8 cellular contexts compared by ENCODE assay signal in the genomic region with DNA sequence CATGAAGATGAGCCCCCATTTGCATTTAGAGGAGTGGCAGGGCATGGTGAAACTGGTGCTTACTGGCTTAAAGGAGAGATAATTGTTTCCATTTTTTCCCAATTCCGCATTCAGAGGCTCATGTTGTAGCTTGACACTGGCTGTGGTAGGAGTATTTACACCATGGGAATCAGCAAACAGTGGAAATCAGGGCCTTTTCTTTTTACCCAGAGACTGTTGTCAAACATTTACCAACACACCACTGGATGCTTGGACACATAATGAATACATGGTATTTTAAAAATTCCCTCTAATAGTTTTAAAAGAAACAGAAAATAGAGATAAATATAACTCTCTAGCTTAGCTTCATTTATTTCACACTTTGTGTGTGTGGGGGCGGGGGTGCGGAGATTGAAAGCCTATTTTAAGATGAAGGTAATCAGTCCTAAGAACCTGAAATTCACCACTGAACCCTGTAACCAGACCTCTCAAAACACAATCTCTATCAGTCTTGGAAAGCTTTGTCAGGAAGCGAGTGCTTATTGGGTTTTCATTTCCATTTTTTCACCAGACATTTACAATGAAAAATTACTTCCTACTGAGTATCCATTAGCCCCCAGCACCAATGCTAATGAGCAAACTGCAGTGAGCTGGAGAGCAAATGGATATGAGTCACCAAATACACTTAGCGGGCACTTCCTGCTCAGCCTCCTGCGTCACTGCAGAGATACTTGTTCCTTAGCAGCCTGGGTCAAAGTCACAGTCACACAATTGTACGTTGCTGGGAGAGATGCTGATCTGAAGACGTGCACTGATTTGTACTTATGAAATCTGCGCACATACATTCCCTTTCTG.
DNase-seq lines count a peak whose midpoint lies in the region; ATAC-seq, FAIRE-seq and TF ChIP-seq lines count a peak whose summit lies in the region.

No MANE protein-coding gene starts in this region.

- 47% methylated on average over 9 of the region's 9 CpGs for WGBS in prostate gland

- no peak overlapping the region for H3K27ac ChIP-seq in prostate gland

- no peaks in the 10 kb centered on the region for H3K9me3 ChIP-seq in prostate gland

- H3K4me3 ChIP-seq in prostate gland, result no peak overlapping the region

- H3K27me3 ChIP-seq in prostate gland (replicated peaks; ENCODE audit: insufficient read depth), result no peaks in the 10 kb centered on the region

- H3K4me1 ChIP-seq in prostate gland (replicated peaks), result no peaks in the 10 kb centered on the region

- no peak for TF ChIP-seq CTCF in prostate gland (IDR thresholded peaks at IDR 0.05)

- FAIRE-seq in HTR-8/SVneo (lab: Jason Lieb, UNC), result peak; percentile 83
- FAIRE-seq in RCC 7860 (lab: Jason Lieb, UNC), result peak; percentile 67

- TF ChIP-seq POLR2A in prostate gland (IDR thresholded peaks at IDR 0.05), result no peak

- ATAC-seq in GM21381 (IDR thresholded peaks at IDR 0.05; ENCODE audit: unreplicated experiment), result peak; percentile 92

- intact Hi-C loops in prostate gland (cut with DNase I), result no loop called here

- in situ Hi-C loops in Caki2 (cut with HindIII; ENCODE audit: low pct_unique_long_range_greater_than_20kb, low sequenced_read_pairs), result no loop called here

- DNase-seq in Caki2 (ENCODE audit: low read depth) (peak; percentile 84), HTR-8/SVneo (ENCODE audit: insufficient read length, low spot score) (peak; percentile 57), RCC 7860 (ENCODE audit: low spot score) (peak; percentile 79), fibroblast of peridontal ligament (ENCODE audit: extremely low read depth) (peak; percentile 87), prostate gland (ENCODE audit: low spot score) (peak; percentile 4)
- no peak for DNase-seq in activated CD8-positive, alpha-beta memory T cell treated with anti-CD3 and anti-CD28 coated beads, Interleukin-2, amount 50 U/mL, for 4 hours
- no peak for DNase-seq in activated CD4-positive, alpha-beta T cell treated with anti-CD3 and anti-CD28 coated beads for 1 hour

- H3K36me3 ChIP-seq in prostate gland, result no peaks in the 10 kb centered on the region

Comparison
In these comparisons a context has a peak if more than half of its experiments do, and no peak if none do; other contexts are left out.
1. DNase-seq: peak in Caki2 (single experiment), HTR-8/SVneo (single experiment), RCC 7860 (single experiment), fibroblast of peridontal ligament (single experiment) and prostate gland (single experiment); none in activated CD8-positive, alpha-beta memory T cell treated with anti-CD3 and anti-CD28 coated beads, Interleukin-2, amount 50 U/mL, for 4 hours (single experiment) and activated CD4-positive, alpha-beta T cell treated with anti-CD3 and anti-CD28 coated beads for 1 hour (single experiment).